10 cellular contexts compared by ENCODE assay signal in genomic region chr1:8523641-8524206, GRCh38.
A peak's percentile ranks its signal among the peaks of the same experiment; 100 is the strongest.
DNase-seq lines count a peak whose midpoint lies in the region; ATAC-seq and TF ChIP-seq lines count a peak whose summit lies in the region.
"Had no signal": no experiment of that assay in that cellular context is flagged by ENCODE, and none has a peak within 500 bp of the region (broad histone marks: within the 10 kb centered on the region; RNA-seq: fewer than 3 reads in every experiment).

No MANE protein-coding gene starts in this region.

- H3K9me3 ChIP-seq in heart right ventricle (no peaks in the 10 kb centered on the region), lung (ENCODE audit: control insufficient read depth in 2 of 2, insufficient read depth in 1 of 2, low read length in 1 of 2) (no peaks in the 10 kb centered on the region)
- H3K9me3 ChIP-seq: BLaER1 treated with 17β-estradiol and CSF1 and Interleukin-3, amounts not matched to agents 10 nM and 100 nM had no signal

- POLR2A ChIA-PET in activated CD8-positive, alpha-beta T cell treated with anti-CD3 and anti-CD28 coated beads, Interleukin-2, amount 10 ng/mL, durations not matched to agents 7 days and 5 days (lab: Charles Lee), result interaction anchor here (0.6 to 1.6 kb wide), 4 partner anchors 11 to 83 kb away, joined by 3 to 7 read pairs (median 4); no protein-coding TSS in a partner anchor

- H3K36me3 ChIP-seq in heart right ventricle (peaks cover 0 to 14% (median 0%) of the 10 kb centered on the region in 9 donors), lung (ENCODE audit: control insufficient read depth in 2 of 2, insufficient read depth in 2 of 2, low read length in 2 of 2) (no peaks in the 10 kb centered on the region)

- H3K27me3 ChIP-seq in heart right ventricle (no peaks in the 10 kb centered on the region), lung (ENCODE audit: control insufficient read depth, insufficient read depth) (no peaks in the 10 kb centered on the region)
- H3K27me3 ChIP-seq: BLaER1 treated with 17β-estradiol and CSF1 and Interleukin-3, amounts not matched to agents 10 nM and 100 nM had no signal

- 57 to 67% methylated on average over 5 of the region's 5 CpGs for WGBS in heart right ventricle, 2 donors
- 44 to 49% methylated on average over 5 of the region's 5 CpGs for WGBS in lung, 2 donors

- no peaks in the 10 kb centered on the region for H3K27me3 Mint-ChIP-seq in activated CD8-positive, alpha-beta T cell treated with anti-CD3 and anti-CD28 coated beads, Interleukin-2, amount 10 ng/mL, durations not matched to agents 7 days and 5 days (ENCODE audit: low read depth)
- H3K27me3 Mint-ChIP-seq in type B pancreatic cell, result no peaks in the 10 kb centered on the region

- H3K4me3 ChIP-seq in heart right ventricle (peak overlapping the region in 1 of 10 donors; percentile 61), lung (no peak overlapping the region)
- H3K4me3 ChIP-seq: BLaER1 treated with 17β-estradiol and CSF1 and Interleukin-3, amounts not matched to agents 10 nM and 100 nM had no signal

- H3K4me1 ChIP-seq in heart right ventricle (peaks cover 10 to 66% (median 52%) of the 10 kb centered on the region in 9 donors), lung (ENCODE audit: control insufficient read depth in 2 of 2, insufficient read depth in 2 of 2, low read length in 2 of 2) (peaks cover 3 to 7% of the 10 kb centered on the region in 2 donors)

- H3K4me1 Mint-ChIP-seq in activated CD8-positive, alpha-beta T cell treated with anti-CD3 and anti-CD28 coated beads, Interleukin-2, amount 10 ng/mL, durations not matched to agents 7 days and 5 days (ENCODE audit: low read depth), result peaks cover 9% of the 10 kb centered on the region
- peaks cover 16% of the 10 kb centered on the region for H3K4me1 Mint-ChIP-seq in type B pancreatic cell (ENCODE audit: unreplicated experiment)

- CTCF ChIA-PET in activated CD8-positive, alpha-beta T cell treated with anti-CD3 and anti-CD28 coated beads, Interleukin-2, amount 10 ng/mL, durations not matched to agents 7 days and 5 days (lab: Charles Lee), result interaction anchor here (1.0 to 1.5 kb wide), 4 partner anchors 10 to 207 kb away, joined by 3 read pairs; no protein-coding TSS in a partner anchor

- intact Hi-C loops in heart right ventricle (cut with DNase I), result loop anchor here in 3 of 10 donors (10.0 kb wide), 3 partner anchors 99 to 169 kb away; no protein-coding TSS in a partner anchor
- intact Hi-C loops in cardiac septum (cut with DNase I), result no loop called here

- no peak for ATAC-seq in heart right ventricle
- ATAC-seq in activated CD8-positive, alpha-beta T cell treated with anti-CD3 and anti-CD28 coated beads, Interleukin-2, amount 10 ng/mL, durations not matched to agents 7 days and 5 days, result no peak
- ATAC-seq in lung (ENCODE audit: insufficient read depth, low FRiP score), result no peak

- H3K9me3 Mint-ChIP-seq in activated CD8-positive, alpha-beta T cell treated with anti-CD3 and anti-CD28 coated beads, Interleukin-2, amount 10 ng/mL, durations not matched to agents 7 days and 5 days (ENCODE audit: insufficient read depth), result no peaks in the 10 kb centered on the region
- no peaks in the 10 kb centered on the region for H3K9me3 Mint-ChIP-seq in type B pancreatic cell

- no peak for TF ChIP-seq CTCF in heart right ventricle (IDR thresholded peaks at IDR 0.05)
- TF ChIP-seq CTCF in lung (IDR thresholded peaks at IDR 0.05; ENCODE audit: control extremely low read depth, extremely low read depth), result no peak
- no peak for TF ChIP-seq CTCF in type B pancreatic cell (conservative IDR thresholded peaks at IDR 0.05)

- H3K27ac ChIP-seq in heart right ventricle, result peak overlapping the region in 6 of 10 donors; percentile 5 to 93 (median 76)
- peak overlapping the region; percentile 7 to 33 for H3K27ac ChIP-seq in lung (ENCODE audit: low read depth in 1 of 2, low read length in 1 of 2)
- H3K27ac ChIP-seq: BLaER1 treated with 17β-estradiol and CSF1 and Interleukin-3, amounts not matched to agents 10 nM and 100 nM had no signal

- peak overlapping the region; percentile 14 for H3K27ac Mint-ChIP-seq in activated CD8-positive, alpha-beta T cell treated with anti-CD3 and anti-CD28 coated beads, Interleukin-2, amount 10 ng/mL, durations not matched to agents 7 days and 5 days
- H3K27ac Mint-ChIP-seq in type B pancreatic cell, result no peak overlapping the region

- no peak overlapping the region for H3K4me3 Mint-ChIP-seq in activated CD8-positive, alpha-beta T cell treated with anti-CD3 and anti-CD28 coated beads, Interleukin-2, amount 10 ng/mL, durations not matched to agents 7 days and 5 days
- H3K4me3 Mint-ChIP-seq in type B pancreatic cell, result peak overlapping the region; percentile 34

- peaks cover 14% of the 10 kb centered on the region for H3K36me3 Mint-ChIP-seq in activated CD8-positive, alpha-beta T cell treated with anti-CD3 and anti-CD28 coated beads, Interleukin-2, amount 10 ng/mL, durations not matched to agents 7 days and 5 days (ENCODE audit: low read depth)
- peaks cover 21% of the 10 kb centered on the region for H3K36me3 Mint-ChIP-seq in type B pancreatic cell

- DNase-seq in heart right ventricle (no peak), cardiac septum (ENCODE audit: low spot score) (no peak), lung (ENCODE audit: low spot score) (no peak), type B pancreatic cell (ENCODE audit: extremely low spot score, unreplicated experiment) (no peak), dermis blood vessel endothelial cell (no peak), DMS114 treated with DMSO at 0.1 percent for 48 hours (lab: John Stamatoyannopoulos, UW; ENCODE audit: unreplicated experiment) (no peak), midbrain (lab: John Stamatoyannopoulos, UW) (no peak)
- peak; percentile 32 for DNase-seq in activated CD8-positive, alpha-beta T cell treated with anti-CD3 and anti-CD28 coated beads, Interleukin-2, amount 10 ng/mL, durations not matched to agents 7 days and 5 days
- DNase-seq: amygdala had no signal
